ENCODE assay signal across 10 cellular contexts in genomic region chr13:79490326-79490725, GRCh38.
"Had no signal": no experiment of that assay in that cellular context is flagged by ENCODE, and none has a peak within 500 bp of the region (broad histone marks: within the 10 kb centered on the region; RNA-seq: fewer than 3 reads in every experiment).

No MANE protein-coding gene starts in this region.

- H3K27me3 ChIP-seq: body of pancreas, hepatocyte, SJCRH30, tibial nerve had no signal

- DNase-seq: activated naive CD4-positive, alpha-beta T cell treated with Interleukin-2 at 50 U/mL for 16 hours; activated T-cell treated with anti-CD3 and anti-CD28 coated beads for 4 hours; amniotic stem cell; body of pancreas; effector memory CD4-positive, alpha-beta T cell; retina; SJCRH30 had no signal

- H3K4me1 ChIP-seq: SJCRH30 had no signal

- H3K27ac ChIP-seq: SJCRH30, tibial nerve, VCaP had no signal

- H3K9me3 ChIP-seq: body of pancreas, SJCRH30, tibial nerve had no signal

- H3K4me3 ChIP-seq: body of pancreas, hepatocyte, SJCRH30, tibial nerve had no signal

- H2AFZ ChIP-seq: hepatocyte had no signal

- H3K36me3 ChIP-seq: tibial nerve had no signal
